ENCODE assay signal across 10 cellular contexts in genomic region chr17:78125976-78126894, GRCh38. TPM values are rescaled to one million over a fixed set of nuclear protein-coding genes. Genes with fewer than 3 reads are reported as not detected.
DNase-seq lines count a peak whose midpoint lies in the region; ATAC-seq and TF ChIP-seq lines count a peak whose summit lies in the region.
"Had no signal": no experiment of that assay in that cellular context is flagged by ENCODE, and none has a peak within 500 bp of the region (broad histone marks: within the 10 kb centered on the region; RNA-seq: fewer than 3 reads in every experiment).

No MANE protein-coding gene starts in this region.

- H3K9me3 ChIP-seq in breast epithelium (no peaks in the 10 kb centered on the region), upper lobe of right lung (no peaks in the 10 kb centered on the region), prostate gland (no peaks in the 10 kb centered on the region)
- H3K9me3 ChIP-seq: pancreas had no signal

- 84% methylated on average over 14 of the region's 25 CpGs for WGBS in prostate gland

- no peaks in the 10 kb centered on the region for H3K4me1 ChIP-seq in breast epithelium
- H3K4me1 ChIP-seq in upper lobe of right lung = peaks cover 44% of the 10 kb centered on the region
- peaks cover 12% of the 10 kb centered on the region for H3K4me1 ChIP-seq in prostate gland (replicated peaks)

- no TSS peak for BruUV-seq in MCF 10A (replicated peaks; lab: Mats Ljungman, UMichigan)

- H3K27me3 ChIP-seq in breast epithelium (no peaks in the 10 kb centered on the region), upper lobe of right lung (no peaks in the 10 kb centered on the region), prostate gland (replicated peaks; ENCODE audit: insufficient read depth) (no peaks in the 10 kb centered on the region)
- H3K27me3 ChIP-seq: pancreas had no signal

- POLR2A ChIA-PET in MCF 10A (lab: Yijun Ruan, JAX) = interaction anchor here (3.0 kb wide), 1 partner anchor 16 kb away, joined by 14 read pairs; no protein-coding TSS in a partner anchor
- POLR2A ChIA-PET in activated CD8-positive, alpha-beta T cell treated with anti-CD3 and anti-CD28 coated beads for 36 hours (lab: Charles Lee) = interaction anchor here (1.1 to 18.6 kb wide), 5 partner anchors 12 to 61 kb away, joined by 4 to 335 read pairs (median 5); partner anchors contain the start of genes AFMID, C17orf99, TK1 and TMC8

- H3K4me3 Mint-ChIP-seq in MCF 10A (ENCODE audit: unreplicated experiment) (no peak overlapping the region), memory B cell (peak overlapping the region; percentile 94)
- peak overlapping the region; percentile 78 for H3K4me3 Mint-ChIP-seq in activated CD8-positive, alpha-beta T cell treated with anti-CD3 and anti-CD28 coated beads for 36 hours

- H3K36me3 Mint-ChIP-seq in MCF 10A (ENCODE audit: insufficient read depth, unreplicated experiment) (peaks cover 11% of the 10 kb centered on the region), memory B cell (peaks cover 27% of the 10 kb centered on the region)
- H3K36me3 Mint-ChIP-seq in activated CD8-positive, alpha-beta T cell treated with anti-CD3 and anti-CD28 coated beads for 36 hours (ENCODE audit: low read depth) = peaks cover 56% of the 10 kb centered on the region

- no peaks in the 10 kb centered on the region for H3K27me3 Mint-ChIP-seq in MCF 10A (ENCODE audit: insufficient read depth, unreplicated experiment)
- no peaks in the 10 kb centered on the region for H3K27me3 Mint-ChIP-seq in activated CD8-positive, alpha-beta T cell treated with anti-CD3 and anti-CD28 coated beads for 36 hours
- H3K27me3 Mint-ChIP-seq in memory B cell = no peaks in the 10 kb centered on the region

- H3K9me3 Mint-ChIP-seq in MCF 10A (ENCODE audit: unreplicated experiment) = no peaks in the 10 kb centered on the region
- H3K9me3 Mint-ChIP-seq in activated CD8-positive, alpha-beta T cell treated with anti-CD3 and anti-CD28 coated beads for 36 hours = no peaks in the 10 kb centered on the region
- H3K9me3 Mint-ChIP-seq in memory B cell = no peaks in the 10 kb centered on the region

- H3K27ac Mint-ChIP-seq in MCF 10A (ENCODE audit: low read depth, unreplicated experiment) (no peak overlapping the region), memory B cell (no peak overlapping the region)
- H3K27ac Mint-ChIP-seq in activated CD8-positive, alpha-beta T cell treated with anti-CD3 and anti-CD28 coated beads for 36 hours = peak overlapping the region; percentile 91

- TF ChIP-seq POLR2A in breast epithelium (IDR thresholded peaks at IDR 0.05) (no peak), prostate gland (IDR thresholded peaks at IDR 0.05) (no peak)

- no peaks in the 10 kb centered on the region for H3K4me1 Mint-ChIP-seq in MCF 10A (ENCODE audit: insufficient read depth, unreplicated experiment)
- peaks cover 54% of the 10 kb centered on the region for H3K4me1 Mint-ChIP-seq in activated CD8-positive, alpha-beta T cell treated with anti-CD3 and anti-CD28 coated beads for 36 hours (ENCODE audit: low read depth)
- H3K4me1 Mint-ChIP-seq in memory B cell = peaks cover 65% of the 10 kb centered on the region

- intact Hi-C loops in breast epithelium (cut with DNase I; ENCODE audit: low total_unique reads) (no loop called here), MCF 10A (cut with micrococcal nuclease) (no loop called here), upper lobe of right lung (cut with DNase I) (no loop called here), prostate gland (cut with DNase I) (no loop called here)
- intact Hi-C loops in activated CD8-positive, alpha-beta T cell treated with anti-CD3 and anti-CD28 coated beads for 36 hours (cut with micrococcal nuclease) = no loop called here

- H3K27ac ChIP-seq in breast epithelium = peak overlapping the region; percentile 90
- peak overlapping the region; percentile 86 for H3K27ac ChIP-seq in upper lobe of right lung
- H3K27ac ChIP-seq in prostate gland = peak overlapping the region in 1 of 2 donors; percentile 90

- CTCF ChIA-PET in MCF 10A (lab: Yijun Ruan, JAX) = interaction anchor here (0.5 to 2.2 kb wide), 5 partner anchors 9 to 225 kb away, joined by 3 to 9 read pairs (median 4); no protein-coding TSS in a partner anchor
- CTCF ChIA-PET in activated CD8-positive, alpha-beta T cell treated with anti-CD3 and anti-CD28 coated beads for 36 hours (lab: Charles Lee) = interaction anchor here (0.8 to 7.9 kb wide), 8 partner anchors 8 to 125 kb away, joined by 3 to 83 read pairs (median 4); no protein-coding TSS in a partner anchor

- H3K4me3 ChIP-seq in breast epithelium (peak overlapping the region in 1 of 3 donors; percentile 86), upper lobe of right lung (peak overlapping the region; percentile 93), prostate gland (no peak overlapping the region)

- DNase-seq in breast epithelium (ENCODE audit: low spot score in 2 of 2) (no peak), MCF 10A (ENCODE audit: unreplicated experiment) (no peak), memory B cell (ENCODE audit: low spot score in 2 of 2) (no peak), upper lobe of right lung (no peak), cortex of kidney (lab: John Stamatoyannopoulos, UW) (no peak), SW 1271 (lab: John Stamatoyannopoulos, UW) (no peak), prostate gland (ENCODE audit: low spot score) (no peak)
- DNase-seq in activated CD8-positive, alpha-beta T cell treated with anti-CD3 and anti-CD28 coated beads for 36 hours = no peak

- TF ChIP-seq CTCF in breast epithelium (IDR thresholded peaks at IDR 0.05) = no peak
- no peak for TF ChIP-seq CTCF in MCF 10A (IDR thresholded peaks at IDR 0.05; ENCODE audit: unreplicated experiment)
- TF ChIP-seq CTCF in activated CD8-positive, alpha-beta T cell treated with anti-CD3 and anti-CD28 coated beads for 36 hours (IDR thresholded peaks at IDR 0.05) = no peak
- no peak for TF ChIP-seq CTCF in upper lobe of right lung (IDR thresholded peaks at IDR 0.05)
- TF ChIP-seq CTCF in prostate gland (IDR thresholded peaks at IDR 0.05) = no peak

- no peak for ATAC-seq in activated CD8-positive, alpha-beta T cell treated with anti-CD3 and anti-CD28 coated beads for 36 hours
- ATAC-seq in memory B cell (ENCODE audit: low read depth) (no peak), upper lobe of right lung (no peak)

- peaks cover 3% of the 10 kb centered on the region for H3K36me3 ChIP-seq in breast epithelium
- peaks cover 43% of the 10 kb centered on the region for H3K36me3 ChIP-seq in upper lobe of right lung
- no peaks in the 10 kb centered on the region for H3K36me3 ChIP-seq in prostate gland

RNA-seq across cellular contexts. Expression of gene TMC6, which starts 2.3 kb away (rescaled TPM):
- total RNA-seq in breast epithelium (10 to 100 TPM; 18.6 to 45.9 (median 28.4) TPM), MCF 10A (2022) (3.1 and 7.3 TPM in 2 replicates), upper lobe of right lung (176 TPM), prostate gland (10 to 100 TPM; 36.1 to 65.2 TPM)
- total RNA-seq in activated CD8-positive, alpha-beta T cell treated with anti-CD3 and anti-CD28 coated beads for 36 hours = 100 to 1,000 TPM; 209 to 213 TPM

RNA-seq across cellular contexts. Expression of gene TMC8, which starts 4.3 kb away (rescaled TPM):
- total RNA-seq in breast epithelium (1 to 10 TPM; 4.2 to 9.9 (median 8.8) TPM), MCF 10A (2022) (not detected in 2 replicates), upper lobe of right lung (26.6 TPM), prostate gland (1 to 10 TPM; 1.2 to 3.3 TPM)
- 100 to 1,000 TPM; 182 to 197 TPM for total RNA-seq in activated CD8-positive, alpha-beta T cell treated with anti-CD3 and anti-CD28 coated beads for 36 hours
- total RNA-seq: fibroblast of villous mesenchyme had no signal

RNA-seq across cellular contexts. Expression of gene C17orf99, which starts 19.9 kb away (rescaled TPM):
- total RNA-seq in breast epithelium (not detected), MCF 10A (2022) (not detected in 2 replicates), upper lobe of right lung (not detected), prostate gland (not detected)
- under 1 TPM in 1 of 2 experiments, not detected in 1; 0.51 TPM for total RNA-seq in activated CD8-positive, alpha-beta T cell treated with anti-CD3 and anti-CD28 coated beads for 36 hours
- total RNA-seq: fibroblast of villous mesenchyme, pancreas had no signal

RNA-seq across cellular contexts. Expression of gene SYNGR2, which starts 42.1 kb away (rescaled TPM):
- total RNA-seq in breast epithelium (10 to 100 TPM; 37.8 to 69.5 (median 64.2) TPM), MCF 10A (2022) (52.2 and 54.2 TPM in 2 replicates), upper lobe of right lung (206 TPM), prostate gland (100 to 1,000 TPM; 133 to 284 TPM)
- total RNA-seq in activated CD8-positive, alpha-beta T cell treated with anti-CD3 and anti-CD28 coated beads for 36 hours = 10 to 100 TPM; 92.6 to 95.1 TPM
